23 cellular contexts compared by ENCODE assay signal in genomic region chr3:123161167-123161566, GRCh38. TPM values are rescaled to one million over a fixed set of nuclear protein-coding genes. Genes with fewer than 3 reads are reported as not detected.
DNase-seq lines count a peak whose midpoint lies in the region; ATAC-seq and TF ChIP-seq lines count a peak whose summit lies in the region.
"Had no signal": no experiment of that assay in that cellular context is flagged by ENCODE, and none has a peak within 500 bp of the region (broad histone marks: within the 10 kb centered on the region; RNA-seq: fewer than 3 reads in every experiment).

No MANE protein-coding gene starts in this region.

- no peak overlapping the region for H3K4me3 Mint-ChIP-seq in activated CD4-positive, alpha-beta T cell treated with anti-CD3 and anti-CD28 coated beads, Interleukin-2, amount 10 ng/mL, durations not matched to agents 7 days and 5 days
- H3K4me3 Mint-ChIP-seq: T-helper 1 cell treated with Interleukin-12 subunit alpha and Interleukin-12 subunit beta and Interleukin-4 antibody, amounts not matched to agents 30 μg/mL and 1 μg/mL, for 36 hours had no signal

- no peak overlapping the region for H3K27ac Mint-ChIP-seq in activated CD4-positive, alpha-beta T cell treated with anti-CD3 and anti-CD28 coated beads, Interleukin-2, amount 10 ng/mL, durations not matched to agents 7 days and 5 days
- H3K27ac Mint-ChIP-seq: T-helper 1 cell treated with Interleukin-12 subunit alpha and Interleukin-12 subunit beta and Interleukin-4 antibody, amounts not matched to agents 30 μg/mL and 1 μg/mL, for 36 hours had no signal

- TF ChIP-seq EP300 in SK-N-SH (IDR thresholded peaks at IDR 0.05; ENCODE audit: borderline replicate concordance in 1 of 2, low read depth in 1 of 2, low read length in 1 of 2) = no peak

- H3K9me3 ChIP-seq in SK-N-SH (no peaks in the 10 kb centered on the region), OCI-LY3 (ENCODE audit: insufficient read depth, low read length) (no peaks in the 10 kb centered on the region)
- H3K9me3 ChIP-seq: gastroesophageal sphincter, stomach had no signal

- H4K20me1 ChIP-seq in SK-N-SH (ENCODE audit: insufficient read depth) (no peaks in the 10 kb centered on the region), OCI-LY3 (ENCODE audit: insufficient read depth, low read length) (no peaks in the 10 kb centered on the region)

- H3K9me3 Mint-ChIP-seq in activated CD4-positive, alpha-beta T cell treated with anti-CD3 and anti-CD28 coated beads, Interleukin-2, amount 10 ng/mL, durations not matched to agents 7 days and 5 days = peaks cover 5% of the 10 kb centered on the region

- no peak overlapping the region for H3K4me3 ChIP-seq in SK-N-SH (ENCODE audit: low read depth in 2 of 2, low read length in 1 of 2)
- H3K4me3 ChIP-seq in OCI-LY3 (ENCODE audit: low read length) = no peak overlapping the region
- H3K4me3 ChIP-seq in choroid plexus epithelial cell (ENCODE audit: low read depth, low read length) = no peak overlapping the region
- H3K4me3 ChIP-seq: gastroesophageal sphincter, right atrium auricular region, stomach had no signal

- DNase-seq in SK-N-SH (no peak), choroid plexus epithelial cell (ENCODE audit: low read depth) (no peak), NCI-H146 treated with DMSO at 0.1 percent for 48 hours (lab: John Stamatoyannopoulos, UW; ENCODE audit: unreplicated experiment) (no peak), AG08395 (ENCODE audit: low spot score) (no peak)
- no peak for DNase-seq in activated CD4-positive, alpha-beta T cell treated with anti-CD3 and anti-CD28 coated beads, Interleukin-2, amount 10 ng/mL, durations not matched to agents 7 days and 5 days
- DNase-seq: activated CD4-positive, alpha-beta T cell treated with anti-CD3 and anti-CD28 coated beads, Interleukin-2, amount 50 U/mL, for 1 hour; activated gamma-delta T cell; activated T-cell treated with anti-CD3 and anti-CD28 coated beads for 4 hours; amniotic stem cell; C1 segment of cervical spinal cord; GDM1; mammary epithelial cell; NCI-H1694 treated with DMSO at 0.1 percent for 48 hours; SHP77; stimulated activated CD4-positive, alpha-beta T cell treated with anti-CD3 and anti-CD28 coated beads, Interleukin-12 subunit alpha, Interleukin-12 subunit beta, amount 100 ng/mL, for 4 hours; stomach; trophoblast cell had no signal

- no peak overlapping the region for H3K4me2 ChIP-seq in SK-N-SH
- no peak overlapping the region for H3K4me2 ChIP-seq in OCI-LY3 (ENCODE audit: low read length)

- H2AFZ ChIP-seq in SK-N-SH (ENCODE audit: low read depth) (no peak overlapping the region), OCI-LY3 (ENCODE audit: low read depth, low read length) (no peak overlapping the region)

- no peaks in the 10 kb centered on the region for H3K27me3 Mint-ChIP-seq in activated CD4-positive, alpha-beta T cell treated with anti-CD3 and anti-CD28 coated beads, Interleukin-2, amount 10 ng/mL, durations not matched to agents 7 days and 5 days

- H3K36me3 Mint-ChIP-seq in activated CD4-positive, alpha-beta T cell treated with anti-CD3 and anti-CD28 coated beads, Interleukin-2, amount 10 ng/mL, durations not matched to agents 7 days and 5 days (ENCODE audit: low read depth) = peaks cover 19% of the 10 kb centered on the region

- H3F3A ChIP-seq in SK-N-SH (replicated peaks; ENCODE audit: insufficient read depth) = no peaks in the 10 kb centered on the region

- no peak for TF ChIP-seq RAD21 in SK-N-SH (IDR thresholded peaks at IDR 0.05; ENCODE audit: low read length)

- H3K27me3 ChIP-seq in SK-N-SH (ENCODE audit: insufficient read depth) (no peaks in the 10 kb centered on the region), OCI-LY3 (ENCODE audit: low read depth, low read length) (no peaks in the 10 kb centered on the region)
- H3K27me3 ChIP-seq: gastroesophageal sphincter, right atrium auricular region, stomach had no signal

- POLR2A ChIA-PET in SK-N-SH (lab: Yijun Ruan, JAX) = no interaction called here
- POLR2A ChIA-PET in activated CD4-positive, alpha-beta T cell treated with anti-CD3 and anti-CD28 coated beads, Interleukin-2, amount 10 ng/mL, durations not matched to agents 7 days and 5 days (lab: Charles Lee) = no interaction called here

- H3K4me1 ChIP-seq in SK-N-SH (ENCODE audit: control insufficient read depth in 1 of 2, insufficient read depth in 2 of 2, low read depth in 1 of 2, low read length in 1 of 2) (peaks cover 0 to 16% of the 10 kb centered on the region in 2 experiments; a peak in 1 of 4 replicates), OCI-LY3 (ENCODE audit: low read length) (0 out of 2 replicates have a peak, but pooled peaks cover 6% of the 10 kb centered on the region)
- H3K4me1 ChIP-seq: gastroesophageal sphincter had no signal

- H3K4me1 Mint-ChIP-seq in activated CD4-positive, alpha-beta T cell treated with anti-CD3 and anti-CD28 coated beads, Interleukin-2, amount 10 ng/mL, durations not matched to agents 7 days and 5 days = no peaks in the 10 kb centered on the region

- WGBS in SK-N-SH (ENCODE audit: low lambda C conversion rate) = 100% methylated on average over 3 of the region's 7 CpGs

- H3K9ac ChIP-seq in SK-N-SH (no peak overlapping the region), OCI-LY3 (ENCODE audit: low read length) (no peak overlapping the region)

- no peak overlapping the region for H3K27ac ChIP-seq in SK-N-SH (ENCODE audit: low read depth in 2 of 2, low read length in 1 of 2)
- H3K27ac ChIP-seq in OCI-LY3 (ENCODE audit: low read length) = no peak overlapping the region
- H3K27ac ChIP-seq: gastroesophageal sphincter, right atrium auricular region, stomach had no signal

- H3K9me2 ChIP-seq in SK-N-SH = no peaks in the 10 kb centered on the region

- TF ChIP-seq CTCF in SK-N-SH (IDR thresholded peaks at IDR 0.05) (peak; percentile 23; the same call in 1 of the 2 replicates), OCI-LY3 (IDR thresholded peaks at IDR 0.05; ENCODE audit: low read depth, low read length) (peak; percentile 11; the same call in 1 of the 2 replicates), choroid plexus epithelial cell (conservative IDR thresholded peaks at IDR 0.05; ENCODE audit: low read depth, low read length) (peak; percentile 19)

- CTCF ChIA-PET in SK-N-SH (lab: Yijun Ruan, JAX) = interaction anchor here (0.6 to 2.2 kb wide), 6 partner anchors 8 to 328 kb away, joined by 3 to 8 read pairs (median 3); no protein-coding TSS in a partner anchor
- CTCF ChIA-PET in activated CD4-positive, alpha-beta T cell treated with anti-CD3 and anti-CD28 coated beads, Interleukin-2, amount 10 ng/mL, durations not matched to agents 7 days and 5 days (lab: Charles Lee) = no interaction called here

- ATAC-seq in SK-N-SH treated with all-trans-retinoic acid at 6 μM for 48 hours = no peak
- no peak for ATAC-seq in HG03196 (IDR thresholded peaks at IDR 0.05; ENCODE audit: unreplicated experiment)
- ATAC-seq: gastroesophageal sphincter had no signal

- H3K36me3 ChIP-seq in SK-N-SH (replicated peaks in 1 of 2; ENCODE audit: control insufficient read depth in 1 of 2, insufficient read depth in 2 of 2, low read length in 1 of 2) = peaks cover 30 to 43% of the 10 kb centered on the region in 2 experiments
- H3K36me3 ChIP-seq in OCI-LY3 (replicated peaks; ENCODE audit: low read depth, low read length) = peaks cover 51% of the 10 kb centered on the region

- H3K79me2 ChIP-seq in SK-N-SH (ENCODE audit: insufficient read depth) (no peaks in the 10 kb centered on the region), OCI-LY3 (ENCODE audit: low read length) (no peaks in the 10 kb centered on the region)

TF ChIP-seq in SK-N-SH, 30 proteins besides CTCF, POLR2A, EP300 and RAD21 (continues in another document):
- TF ChIP-seq SIN3A (IDR thresholded peaks at IDR 0.05; ENCODE audit: borderline replicate concordance, low read depth, low read length) (no peak), POLR2AphosphoS5 (IDR thresholded peaks at IDR 0.05; ENCODE audit: low read depth, low read length) (no peak), GABPA (IDR thresholded peaks at IDR 0.05; ENCODE audit: low read depth) (no peak), GATA2 (CRISPR knock-in tag; IDR thresholded peaks at IDR 0.05) (no peak), FOXJ3 (CRISPR knock-in tag; IDR thresholded peaks at IDR 0.05) (no peak), NFIC (IDR thresholded peaks at IDR 0.05; ENCODE audit: borderline replicate concordance) (no peak), JUND (IDR thresholded peaks at IDR 0.05) (no peak), USF1 (IDR thresholded peaks at IDR 0.05; ENCODE audit: borderline replicate concordance, low read depth) (no peak), TEAD4 (IDR thresholded peaks at IDR 0.05; ENCODE audit: borderline replicate concordance, insufficient read depth) (no peak)

TF ChIP-seq in SK-N-SH treated with all-trans-retinoic acid at 6 μM for 48 hours, 23 proteins besides CTCF, POLR2A, EP300 and RAD21 (continues in another document):
- TF ChIP-seq CSRNP3 (CRISPR knock-in tag; IDR thresholded peaks at IDR 0.05) (no peak), ZNF565 (CRISPR knock-in tag; conservative IDR thresholded peaks at IDR 0.05; ENCODE audit: low read depth) (no peak), RARB (CRISPR knock-in tag; IDR thresholded peaks at IDR 0.05) (no peak), ZC3H10 (CRISPR knock-in tag; IDR thresholded peaks at IDR 0.05) (no peak)

RNA-seq across cellular contexts. Expression of gene SEC22A, which starts 40.6 kb away (rescaled TPM):
- polyA plus RNA-seq in SK-N-SH (2012; rRNA removed) = 13.0 and 17.4 TPM in 2 replicates
- 14.5 and 17.3 TPM in 2 replicates for polyA plus RNA-seq in SK-N-SH (2012; cell fraction: cytosol; rRNA removed)
- 6.0 and 14.5 TPM in 2 replicates for polyA plus RNA-seq in SK-N-SH (2012; cell fraction: nucleus; rRNA removed)
- total RNA-seq in activated CD4-positive, alpha-beta T cell treated with anti-CD3 and anti-CD28 coated beads, Interleukin-2, amount 10 ng/mL, durations not matched to agents 7 days and 5 days = 10 to 100 TPM; 13.8 to 15.8 TPM
